ENCODE assay signal across 19 cellular contexts in genomic region chr1:12422488-12422887, GRCh38.
DNase-seq lines count a peak whose midpoint lies in the region; ATAC-seq, FAIRE-seq and TF ChIP-seq lines count a peak whose summit lies in the region.
"Had no signal": no experiment of that assay in that cellular context is flagged by ENCODE, and none has a peak within 500 bp of the region (broad histone marks: within the 10 kb centered on the region; RNA-seq: fewer than 3 reads in every experiment).

No MANE protein-coding gene starts in this region.

- DNase-seq in D721Med (ENCODE audit: insufficient read length, low spot score) (no peak), HT-29 (ENCODE audit: low spot score) (peak; percentile 25), ascending aorta (ENCODE audit: low spot score in 2 of 2) (no peak), retinal pigment epithelial cell (ENCODE audit: low read depth) (no peak), hypothalamus (lab: John Stamatoyannopoulos, UW) (no peak), NCI-H345 (lab: John Stamatoyannopoulos, UW) (no peak)
- DNase-seq in stimulated activated naive CD8-positive, alpha-beta T cell treated with anti-CD3 and anti-CD28 coated beads, Interleukin-15, amount 100 ng/mL, for 72 hours: no peak
- DNase-seq: activated CD4-positive, alpha-beta memory T cell treated with anti-CD3 and anti-CD28 coated beads for 36 hours; activated CD4-positive, CD25-positive, alpha-beta regulatory T cell; activated naive CD4-positive, alpha-beta T cell treated with anti-CD3 and anti-CD28 coated beads, Interleukin-2, amount 10 ng/mL, durations not matched to agents 7 days and 5 days; activated T-cell treated with anti-CD3 and anti-CD28 coated beads, Interleukin-2, amount 50 U/mL, for 1 hour; cerebellar nuclear complex; HCEC 1CT; kidney; NCI-H1417 had no signal

- TF ChIP-seq CTCF in D721Med (IDR thresholded peaks at IDR 0.05; ENCODE audit: insufficient read depth, missing control alignments): peak; percentile 1
- no peak for TF ChIP-seq CTCF in ascending aorta (IDR thresholded peaks at IDR 0.05)
- peak; percentile 3 for TF ChIP-seq CTCF in retinal pigment epithelial cell (conservative IDR thresholded peaks at IDR 0.05; ENCODE audit: low read depth, low read length)

- intact Hi-C loops in ascending aorta (cut with DNase I): loop anchor here (5.0 kb wide), 2 partner anchors 40 to 195 kb away; partner anchors contain the start of gene DHRS3

- H3K4me1 Mint-ChIP-seq in stimulated activated naive CD8-positive, alpha-beta T cell treated with anti-CD3 and anti-CD28 coated beads, Interleukin-15, amount 100 ng/mL, for 72 hours: peaks cover 75% of the 10 kb centered on the region

- H3K27me3 ChIP-seq in ascending aorta: no peaks in the 10 kb centered on the region

- no peaks in the 10 kb centered on the region for H3K9me3 Mint-ChIP-seq in stimulated activated naive CD8-positive, alpha-beta T cell treated with anti-CD3 and anti-CD28 coated beads, Interleukin-15, amount 100 ng/mL, for 72 hours
- H3K9me3 Mint-ChIP-seq: activated CD4-positive, alpha-beta memory T cell treated with anti-CD3 and anti-CD28 coated beads for 36 hours; activated naive CD4-positive, alpha-beta T cell treated with anti-CD3 and anti-CD28 coated beads, Interleukin-2, amount 10 ng/mL, durations not matched to agents 7 days and 5 days had no signal

- peaks cover 6 to 34% of the 10 kb centered on the region in 2 donors for H3K4me1 ChIP-seq in ascending aorta

- no peak for ATAC-seq in stimulated activated naive CD8-positive, alpha-beta T cell treated with anti-CD3 and anti-CD28 coated beads, Interleukin-15, amount 100 ng/mL, for 72 hours
- ATAC-seq: sciatic nerve had no signal

- no peak overlapping the region for H3K4me3 ChIP-seq in ascending aorta
- no peak overlapping the region for H3K4me3 ChIP-seq in retinal pigment epithelial cell (ENCODE audit: low read length)
- H3K4me3 ChIP-seq: lung, SK-N-MC had no signal

- H3K27ac Mint-ChIP-seq in stimulated activated naive CD8-positive, alpha-beta T cell treated with anti-CD3 and anti-CD28 coated beads, Interleukin-15, amount 100 ng/mL, for 72 hours: peak overlapping the region in 1 of 2 donors; percentile 48
- H3K27ac Mint-ChIP-seq: activated CD4-positive, alpha-beta memory T cell treated with anti-CD3 and anti-CD28 coated beads for 36 hours; activated naive CD4-positive, alpha-beta T cell treated with anti-CD3 and anti-CD28 coated beads, Interleukin-2, amount 10 ng/mL, durations not matched to agents 7 days and 5 days had no signal

- no peaks in the 10 kb centered on the region for H3K9me3 ChIP-seq in ascending aorta

- H3K27ac ChIP-seq in ascending aorta: peak overlapping the region; percentile 78
- H3K27ac ChIP-seq: SK-N-MC had no signal

- H3K4me3 Mint-ChIP-seq in stimulated activated naive CD8-positive, alpha-beta T cell treated with anti-CD3 and anti-CD28 coated beads, Interleukin-15, amount 100 ng/mL, for 72 hours: no peak overlapping the region
- H3K4me3 Mint-ChIP-seq: activated CD4-positive, alpha-beta memory T cell treated with anti-CD3 and anti-CD28 coated beads for 36 hours; activated naive CD4-positive, alpha-beta T cell treated with anti-CD3 and anti-CD28 coated beads, Interleukin-2, amount 10 ng/mL, durations not matched to agents 7 days and 5 days had no signal

- no peaks in the 10 kb centered on the region for H3K27me3 Mint-ChIP-seq in stimulated activated naive CD8-positive, alpha-beta T cell treated with anti-CD3 and anti-CD28 coated beads, Interleukin-15, amount 100 ng/mL, for 72 hours
- H3K27me3 Mint-ChIP-seq: activated CD4-positive, alpha-beta memory T cell treated with anti-CD3 and anti-CD28 coated beads for 36 hours; activated naive CD4-positive, alpha-beta T cell treated with anti-CD3 and anti-CD28 coated beads, Interleukin-2, amount 10 ng/mL, durations not matched to agents 7 days and 5 days had no signal

- no peak for FAIRE-seq in D721Med (lab: Jason Lieb, UNC)
- FAIRE-seq: frontal cortex, kidney had no signal

- H3K36me3 ChIP-seq in ascending aorta: peaks cover 3 to 18% of the 10 kb centered on the region in 2 donors

Comparison
In these comparisons a context has a peak if more than half of its experiments do, and no peak if none do; other contexts are left out.
1. CTCF ChIP-seq: peak in D721Med (single experiment) and retinal pigment epithelial cell (single experiment); none in ascending aorta (0 of 3).